ENCODE assay signal across 8 cellular contexts in genomic region chr1:243420968-243421675, GRCh38.
A peak's percentile ranks its signal among the peaks of the same experiment; 100 is the strongest.
DNase-seq lines count a peak whose midpoint lies in the region; ATAC-seq and TF ChIP-seq lines count a peak whose summit lies in the region.

No MANE protein-coding gene starts in this region.

- no peaks in the 10 kb centered on the region for H3K27me3 Mint-ChIP-seq in activated T-cell treated with anti-CD3 and anti-CD28 coated beads, Interleukin-2, amount 50 U/mL, for 4 hours (ENCODE audit: low read depth)
- no peaks in the 10 kb centered on the region for H3K27me3 Mint-ChIP-seq in T-helper 17 cell

- no peaks in the 10 kb centered on the region for H3K27me3 ChIP-seq in kidney epithelial cell (ENCODE audit: control insufficient read depth, insufficient read depth, low read length)
- H3K27me3 ChIP-seq in thymus (ENCODE audit: control insufficient read depth, insufficient read depth) = no peaks in the 10 kb centered on the region

- H3K9me3 ChIP-seq in T-helper 17 cell (ENCODE audit: control insufficient read depth, low read length, poor library complexity, severe bottlenecking) (no peaks in the 10 kb centered on the region), thymus (ENCODE audit: control insufficient read depth) (no peaks in the 10 kb centered on the region)

- no peaks in the 10 kb centered on the region for H3K9me3 Mint-ChIP-seq in activated T-cell treated with anti-CD3 and anti-CD28 coated beads, Interleukin-2, amount 50 U/mL, for 4 hours

- H3K36me3 ChIP-seq in kidney epithelial cell (ENCODE audit: control insufficient read depth, insufficient read depth, low read length) (no peaks in the 10 kb centered on the region), thymus (ENCODE audit: control insufficient read depth, insufficient read depth) (no peaks in the 10 kb centered on the region)

- no peak for ATAC-seq in activated T-cell treated with anti-CD3 and anti-CD28 coated beads, Interleukin-2, amount 50 U/mL, for 4 hours
- ATAC-seq in T-helper 17 cell (peak; percentile 44), GM21381 (IDR thresholded peaks at IDR 0.05; ENCODE audit: unreplicated experiment) (no peak)

- TF ChIP-seq CTCF in kidney epithelial cell (IDR thresholded peaks at IDR 0.05; ENCODE audit: insufficient read depth, low read length, poor library complexity, severe bottlenecking) = no peak

- H3K4me1 ChIP-seq in thymus (ENCODE audit: control insufficient read depth, insufficient read depth, low read length) = peaks cover 18% of the 10 kb centered on the region

- peak overlapping the region; percentile 25 for H3K27ac ChIP-seq in thymus (ENCODE audit: low read depth)

- H3K27ac Mint-ChIP-seq in T-helper 17 cell = peak overlapping the region; percentile 79

- DNase-seq in activated T-cell treated with anti-CD3 and anti-CD28 coated beads, Interleukin-2, amount 50 U/mL, for 4 hours = no peak
- DNase-seq in activated T-cell treated with anti-CD3 and anti-CD28 coated beads for 4 hours = no peak
- DNase-seq in T-helper 17 cell = no peak
- DNase-seq in kidney epithelial cell (ENCODE audit: low read depth) = no peak
- DNase-seq in NCI-H187 (lab: John Stamatoyannopoulos, UW) = no peak
- no peak for DNase-seq in SKM-1 (lab: John Stamatoyannopoulos, UW; ENCODE audit: unreplicated experiment)

- peaks cover 26% of the 10 kb centered on the region for H3K4me1 Mint-ChIP-seq in activated T-cell treated with anti-CD3 and anti-CD28 coated beads, Interleukin-2, amount 50 U/mL, for 4 hours (ENCODE audit: low read depth)
- peaks cover 26% of the 10 kb centered on the region for H3K4me1 Mint-ChIP-seq in T-helper 17 cell

- peak overlapping the region; percentile 50 for H3K4me3 Mint-ChIP-seq in activated T-cell treated with anti-CD3 and anti-CD28 coated beads, Interleukin-2, amount 50 U/mL, for 4 hours
- H3K4me3 Mint-ChIP-seq in T-helper 17 cell = peak overlapping the region; percentile 82

- H3K4me3 ChIP-seq in kidney epithelial cell (ENCODE audit: low read depth, low read length) (peak overlapping the region; percentile 17), thymus (ENCODE audit: low read length) (peak overlapping the region; percentile 31)

- 69% methylated on average over 15 of the region's 15 CpGs for WGBS in thymus

- peaks cover 17% of the 10 kb centered on the region for H3K36me3 Mint-ChIP-seq in activated T-cell treated with anti-CD3 and anti-CD28 coated beads, Interleukin-2, amount 50 U/mL, for 4 hours (ENCODE audit: insufficient read depth)
- H3K36me3 Mint-ChIP-seq in T-helper 17 cell (ENCODE audit: low read depth) = no peaks in the 10 kb centered on the region
